In the genomic region with DNA sequence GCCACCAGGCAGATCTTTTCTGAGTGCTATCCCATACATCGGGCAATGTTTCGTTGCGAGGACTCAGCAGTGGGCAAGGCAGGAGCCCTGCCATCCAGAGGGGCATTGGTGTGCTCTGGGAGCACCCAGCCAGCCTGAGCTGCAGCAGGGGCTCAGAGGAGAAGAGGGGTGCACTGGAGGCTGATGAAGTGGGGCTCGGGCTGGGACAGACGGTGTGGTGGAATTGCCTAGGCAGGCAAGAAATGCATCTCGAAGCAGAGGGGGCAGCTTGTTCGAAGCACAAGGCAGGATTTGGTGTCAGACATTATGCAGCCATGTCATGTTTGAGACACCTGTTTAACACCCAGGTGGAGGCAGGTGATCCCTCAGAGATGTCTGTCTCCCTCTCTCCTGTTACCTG, we compare ENCODE assay signal across 2 cellular contexts.
TF ChIP-seq lines count a peak whose summit lies in the region.

No MANE protein-coding gene starts in this region.

TF ChIP-seq in SK-N-SH, 30 proteins besides CTCF, POLR2A, EP300 and RAD21 (continued from another document):
- TF ChIP-seq, protein P1, sequence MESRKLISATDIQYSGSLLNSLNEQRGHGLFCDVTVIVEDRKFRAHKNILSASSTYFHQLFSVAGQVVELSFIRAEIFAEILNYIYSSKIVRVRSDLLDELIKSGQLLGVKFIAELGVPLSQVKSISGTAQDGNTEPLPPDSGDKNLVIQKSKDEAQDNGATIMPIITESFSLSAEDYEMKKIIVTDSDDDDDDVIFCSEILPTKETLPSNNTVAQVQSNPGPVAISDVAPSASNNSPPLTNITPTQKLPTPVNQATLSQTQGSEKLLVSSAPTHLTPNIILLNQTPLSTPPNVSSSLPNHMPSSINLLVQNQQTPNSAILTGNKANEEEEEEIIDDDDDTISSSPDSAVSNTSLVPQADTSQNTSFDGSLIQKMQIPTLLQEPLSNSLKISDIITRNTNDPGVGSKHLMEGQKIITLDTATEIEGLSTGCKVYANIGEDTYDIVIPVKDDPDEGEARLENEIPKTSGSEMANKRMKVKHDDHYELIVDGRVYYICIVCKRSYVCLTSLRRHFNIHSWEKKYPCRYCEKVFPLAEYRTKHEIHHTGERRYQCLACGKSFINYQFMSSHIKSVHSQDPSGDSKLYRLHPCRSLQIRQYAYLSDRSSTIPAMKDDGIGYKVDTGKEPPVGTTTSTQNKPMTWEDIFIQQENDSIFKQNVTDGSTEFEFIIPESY (IDR thresholded peaks at IDR 0.05; ENCODE audit: borderline replicate concordance, low read depth) = no peak
- TF ChIP-seq, protein P2, sequence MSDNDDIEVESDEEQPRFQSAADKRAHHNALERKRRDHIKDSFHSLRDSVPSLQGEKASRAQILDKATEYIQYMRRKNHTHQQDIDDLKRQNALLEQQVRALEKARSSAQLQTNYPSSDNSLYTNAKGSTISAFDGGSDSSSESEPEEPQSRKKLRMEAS (IDR thresholded peaks at IDR 0.05; ENCODE audit: low read depth) = no peak
- TF ChIP-seq SMC3 (IDR thresholded peaks at IDR 0.05; ENCODE audit: low read depth, low read length) = no peak
- TF ChIP-seq TEAD4 (IDR thresholded peaks at IDR 0.05; ENCODE audit: borderline replicate concordance, insufficient read depth) = no peak
- TF ChIP-seq FOSL2 (IDR thresholded peaks at IDR 0.05; ENCODE audit: borderline replicate concordance, low read depth) = no peak
TF ChIP-seq in SK-N-SH: peak in this region for 0.

TF ChIP-seq in SK-N-SH treated with all-trans-retinoic acid at 6 μM for 48 hours, 23 proteins besides CTCF, POLR2A, EP300 and RAD21 (continued from another document):
- TF ChIP-seq, protein P3, sequence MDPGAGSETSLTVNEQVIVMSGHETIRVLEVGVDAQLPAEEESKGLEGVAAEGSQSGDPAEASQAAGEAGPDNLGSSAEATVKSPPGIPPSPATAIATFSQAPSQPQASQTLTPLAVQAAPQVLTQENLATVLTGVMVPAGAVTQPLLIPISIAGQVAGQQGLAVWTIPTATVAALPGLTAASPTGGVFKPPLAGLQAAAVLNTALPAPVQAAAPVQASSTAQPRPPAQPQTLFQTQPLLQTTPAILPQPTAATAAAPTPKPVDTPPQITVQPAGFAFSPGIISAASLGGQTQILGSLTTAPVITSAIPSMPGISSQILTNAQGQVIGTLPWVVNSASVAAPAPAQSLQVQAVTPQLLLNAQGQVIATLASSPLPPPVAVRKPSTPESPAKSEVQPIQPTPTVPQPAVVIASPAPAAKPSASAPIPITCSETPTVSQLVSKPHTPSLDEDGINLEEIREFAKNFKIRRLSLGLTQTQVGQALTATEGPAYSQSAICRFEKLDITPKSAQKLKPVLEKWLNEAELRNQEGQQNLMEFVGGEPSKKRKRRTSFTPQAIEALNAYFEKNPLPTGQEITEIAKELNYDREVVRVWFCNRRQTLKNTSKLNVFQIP (CRISPR knock-in tag; IDR thresholded peaks at IDR 0.05; ENCODE audit: borderline replicate concordance, low read depth) = no peak
- TF ChIP-seq ZFP3 (CRISPR knock-in tag; IDR thresholded peaks at IDR 0.05) (no peak), OSR1 (CRISPR knock-in tag; IDR thresholded peaks at IDR 0.05) (no peak), GLIS3 (CRISPR knock-in tag; IDR thresholded peaks at IDR 0.05) (no peak), ZNF70 (CRISPR knock-in tag; IDR thresholded peaks at IDR 0.05) (no peak)
- TF ChIP-seq, protein P4, sequence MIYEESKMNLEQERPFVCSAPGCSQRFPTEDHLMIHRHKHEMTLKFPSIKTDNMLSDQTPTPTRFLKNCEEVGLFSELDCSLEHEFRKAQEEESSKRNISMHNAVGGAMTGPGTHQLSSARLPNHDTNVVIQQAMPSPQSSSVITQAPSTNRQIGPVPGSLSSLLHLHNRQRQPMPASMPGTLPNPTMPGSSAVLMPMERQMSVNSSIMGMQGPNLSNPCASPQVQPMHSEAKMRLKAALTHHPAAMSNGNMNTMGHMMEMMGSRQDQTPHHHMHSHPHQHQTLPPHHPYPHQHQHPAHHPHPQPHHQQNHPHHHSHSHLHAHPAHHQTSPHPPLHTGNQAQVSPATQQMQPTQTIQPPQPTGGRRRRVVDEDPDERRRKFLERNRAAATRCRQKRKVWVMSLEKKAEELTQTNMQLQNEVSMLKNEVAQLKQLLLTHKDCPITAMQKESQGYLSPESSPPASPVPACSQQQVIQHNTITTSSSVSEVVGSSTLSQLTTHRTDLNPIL (CRISPR knock-in tag; IDR thresholded peaks at IDR 0.05; ENCODE audit: low read depth) = no peak
TF ChIP-seq in SK-N-SH treated with all-trans-retinoic acid at 6 μM for 48 hours: peak in this region for 0.
